ENCODE assay signal across 8 cellular contexts in genomic region chr5:137778772-137779564, GRCh38. TPM values are rescaled to one million over a fixed set of nuclear protein-coding genes. Genes with fewer than 3 reads are reported as not detected.
DNase-seq lines count a peak whose midpoint lies in the region; ATAC-seq and TF ChIP-seq lines count a peak whose summit lies in the region.

No MANE protein-coding gene starts in this region.

- H3K79me1 ChIP-seq in mesendoderm (ENCODE audit: low read length), result no peaks in the 10 kb centered on the region

- H3K27me3 ChIP-seq in left ventricle myocardium inferior (ENCODE audit: low read depth) (no peaks in the 10 kb centered on the region), mesendoderm (ENCODE audit: insufficient read depth, low read length, poor library complexity) (no peaks in the 10 kb centered on the region)

- no peak overlapping the region for H3K9ac ChIP-seq in mesendoderm (ENCODE audit: low read length)

- H2BK15ac ChIP-seq in mesendoderm (replicated peaks; ENCODE audit: low read depth), result no peak overlapping the region

- H3K23ac ChIP-seq in mesendoderm (ENCODE audit: low read length), result no peak overlapping the region

- H3K4me1 ChIP-seq in left ventricle myocardium inferior (peaks cover 4% of the 10 kb centered on the region), mesendoderm (ENCODE audit: control insufficient read depth, low read depth, low read length) (no peaks in the 10 kb centered on the region)

- no peak overlapping the region for H2BK120ac ChIP-seq in mesendoderm (ENCODE audit: low read depth, low read length)

- no peak overlapping the region for H2AK5ac ChIP-seq in mesendoderm (ENCODE audit: low read length)

- H4K5ac ChIP-seq in mesendoderm (ENCODE audit: low read length), result no peak overlapping the region

- no peak overlapping the region for H3K18ac ChIP-seq in mesendoderm (ENCODE audit: low read length)

- no peaks in the 10 kb centered on the region for H3K79me2 ChIP-seq in mesendoderm (ENCODE audit: control insufficient read depth, insufficient read depth, low read length)

- H3K4me2 ChIP-seq in mesendoderm (ENCODE audit: low read length), result no peak overlapping the region

- H3K56ac ChIP-seq in mesendoderm (ENCODE audit: low read length), result no peak overlapping the region

- H3K36me3 ChIP-seq in left ventricle myocardium inferior, result peaks cover 4% of the 10 kb centered on the region
- H3K36me3 ChIP-seq in mesendoderm (ENCODE audit: control insufficient read depth, insufficient read depth, low read length), result no peaks in the 10 kb centered on the region

- TF ChIP-seq CTCF in left ventricle myocardium inferior (IDR thresholded peaks at IDR 0.05; ENCODE audit: borderline replicate concordance), result peak; percentile 84

- no peak overlapping the region for H4K8ac ChIP-seq in mesendoderm (ENCODE audit: low read depth, low read length)

- H3K4ac ChIP-seq in mesendoderm (ENCODE audit: low read depth, low read length), result no peak overlapping the region

- H2BK5ac ChIP-seq in mesendoderm (ENCODE audit: low read length), result no peak overlapping the region

- WGBS in mesendoderm (ENCODE audit: extremely low coverage, insufficient coverage, low lambda C conversion rate), result no CpG with 5 or more reads among the region's 2 CpGs

- intact Hi-C loops in left ventricle myocardium inferior (cut with micrococcal nuclease), result no loop called here
- intact Hi-C loops in Right ventricle myocardium inferior (cut with DNase I), result loop anchor here (2.0 kb wide), 1 partner anchor 290 kb away; no protein-coding TSS in a partner anchor

- no peak overlapping the region for H3K27ac ChIP-seq in left ventricle myocardium inferior (replicated peaks)
- no peak overlapping the region for H3K27ac ChIP-seq in mesendoderm (ENCODE audit: low read depth, low read length)

- H3K9me3 ChIP-seq in left ventricle myocardium inferior (replicated peaks), result no peaks in the 10 kb centered on the region

- ATAC-seq in Right ventricle myocardium inferior (no peak), GM18502 (IDR thresholded peaks at IDR 0.05; ENCODE audit: poor library complexity, unreplicated experiment) (no peak)

- DNase-seq in left ventricle myocardium inferior (no peak), Right ventricle myocardium inferior (ENCODE audit: missing footprints) (no peak), NCI-H524 treated with DMSO at 0.1 percent for 48 hours (lab: John Stamatoyannopoulos, UW) (peak; percentile 1), cerebellum (ENCODE audit: low spot score) (peak; percentile 63), mesendoderm (peak; percentile 59), NCI-H226 (no peak), SHP77 (lab: John Stamatoyannopoulos, UW) (no peak)

- H3K4me3 ChIP-seq in left ventricle myocardium inferior (no peak overlapping the region), mesendoderm (ENCODE audit: low read length) (no peak overlapping the region)

RNA-seq across cellular contexts. Expression of gene HNRNPA0, which starts 24.8 kb away (rescaled TPM):
- total RNA-seq in left ventricle myocardium inferior (13.1 TPM), Right ventricle myocardium inferior (12.1 TPM), cerebellum (39.9 TPM)
- 60.8 TPM for polyA plus RNA-seq in mesendoderm (2013, experiment 1 of 2)
- 60.2 TPM for polyA plus RNA-seq in mesendoderm (2013, experiment 2 of 2)

RNA-seq across cellular contexts. Expression of gene KLHL3, which starts 43.1 kb away (rescaled TPM):
- total RNA-seq in left ventricle myocardium inferior, result 26.3 TPM
- total RNA-seq in Right ventricle myocardium inferior, result 23.3 TPM
- total RNA-seq in cerebellum, result 18.0 TPM
- polyA plus RNA-seq in mesendoderm (2013, experiment 1 of 2), result 2.2 TPM
- polyA plus RNA-seq in mesendoderm (2013, experiment 2 of 2), result 2.1 TPM

Comparison
In these comparisons a context has a peak if more than half of its experiments do, and no peak if none do; other contexts are left out.
1. DNase-seq: peak in NCI-H524 treated with DMSO at 0.1 percent for 48 hours (single experiment), cerebellum (single experiment) and mesendoderm (single experiment); none in left ventricle myocardium inferior (single experiment), Right ventricle myocardium inferior (single experiment), NCI-H226 (single experiment) and SHP77 (0 of 2).